In the genomic region with DNA sequence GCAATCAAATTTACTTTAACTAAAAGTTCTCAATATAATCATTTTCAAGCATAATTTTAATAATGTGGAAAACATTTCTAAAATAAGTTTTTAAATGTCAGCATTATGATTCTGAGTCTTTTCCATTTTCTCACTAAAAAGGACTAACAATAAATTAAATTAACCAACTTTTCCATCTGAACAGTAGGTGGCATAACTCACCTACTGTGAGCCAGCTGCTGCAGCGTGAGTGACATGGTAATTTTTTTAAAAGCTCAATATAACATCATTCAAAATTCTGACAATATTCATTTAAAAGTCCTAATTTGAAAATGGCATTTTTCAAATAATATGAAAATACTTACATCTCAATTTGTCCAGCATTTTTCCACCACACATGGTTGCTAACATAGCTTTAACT, we compare ENCODE assay signal across 8 cellular contexts.
DNase-seq lines count a peak whose midpoint lies in the region; ATAC-seq, FAIRE-seq and TF ChIP-seq lines count a peak whose summit lies in the region.

No MANE protein-coding gene starts in this region.

- FAIRE-seq in islet of Langerhans (lab: Jason Lieb, UNC): peak; percentile 87

- no peaks in the 10 kb centered on the region for H3K9me3 Mint-ChIP-seq in activated CD8-positive, alpha-beta T cell treated with anti-CD3 and anti-CD28 coated beads for 36 hours

- no peak overlapping the region for H3K4me3 Mint-ChIP-seq in activated CD8-positive, alpha-beta T cell treated with anti-CD3 and anti-CD28 coated beads for 36 hours

- H3K27ac Mint-ChIP-seq in activated CD8-positive, alpha-beta T cell treated with anti-CD3 and anti-CD28 coated beads for 36 hours: no peak overlapping the region

- no peaks in the 10 kb centered on the region for H3K27me3 Mint-ChIP-seq in activated CD8-positive, alpha-beta T cell treated with anti-CD3 and anti-CD28 coated beads for 36 hours

- POLR2A ChIA-PET in activated CD8-positive, alpha-beta T cell treated with anti-CD3 and anti-CD28 coated beads for 36 hours (lab: Charles Lee): no interaction called here

- ATAC-seq in activated CD8-positive, alpha-beta T cell treated with anti-CD3 and anti-CD28 coated beads for 36 hours: peak; percentile 60

- H3K36me3 Mint-ChIP-seq in activated CD8-positive, alpha-beta T cell treated with anti-CD3 and anti-CD28 coated beads for 36 hours (ENCODE audit: low read depth): no peaks in the 10 kb centered on the region

- peaks cover 5% of the 10 kb centered on the region for H3K4me1 Mint-ChIP-seq in activated CD8-positive, alpha-beta T cell treated with anti-CD3 and anti-CD28 coated beads for 36 hours (ENCODE audit: low read depth)

- TF ChIP-seq CTCF in activated CD8-positive, alpha-beta T cell treated with anti-CD3 and anti-CD28 coated beads for 36 hours (IDR thresholded peaks at IDR 0.05): peak; percentile 86

- CTCF ChIA-PET in activated CD8-positive, alpha-beta T cell treated with anti-CD3 and anti-CD28 coated beads for 36 hours (lab: Charles Lee): interaction anchor here (0.6 to 5.5 kb wide), 67 partner anchors 9 to 604 kb away, joined by 3 to 109 read pairs (median 4); a partner anchor contains a TSS

- peak; percentile 15 for DNase-seq in DMS79 treated with DMSO at 0.1 percent for 48 hours (lab: John Stamatoyannopoulos, UW)
- no peak for DNase-seq in DMS79 (lab: John Stamatoyannopoulos, UW)
- DNase-seq in Kasumi-1 (lab: John Stamatoyannopoulos, UW): peak; percentile 50 to 59
- DNase-seq in activated CD8-positive, alpha-beta T cell treated with anti-CD3 and anti-CD28 coated beads for 36 hours: peak; percentile 15
- no peak for DNase-seq in anterior cingulate cortex (lab: John Stamatoyannopoulos, UW)
- DNase-seq in activated T-cell treated with anti-CD3 and anti-CD28 coated beads, Interleukin-2, amount 50 U/mL, for 1 hour: no peak
- no peak for DNase-seq in epidermal melanocyte (ENCODE audit: insufficient read length, low spot score)

- intact Hi-C loops in activated CD8-positive, alpha-beta T cell treated with anti-CD3 and anti-CD28 coated beads for 36 hours (cut with micrococcal nuclease): no loop called here

Comparison
In these comparisons a context has a peak if more than half of its experiments do, and no peak if none do; other contexts are left out.
1. DNase-seq: peak in DMS79 treated with DMSO at 0.1 percent for 48 hours (single experiment), Kasumi-1 (2 of 2) and activated CD8-positive, alpha-beta T cell treated with anti-CD3 and anti-CD28 coated beads for 36 hours (single experiment); none in DMS79 (single experiment), anterior cingulate cortex (0 of 58), activated T-cell treated with anti-CD3 and anti-CD28 coated beads, Interleukin-2, amount 50 U/mL, for 1 hour (single experiment) and epidermal melanocyte (single experiment).